In the genomic region with DNA sequence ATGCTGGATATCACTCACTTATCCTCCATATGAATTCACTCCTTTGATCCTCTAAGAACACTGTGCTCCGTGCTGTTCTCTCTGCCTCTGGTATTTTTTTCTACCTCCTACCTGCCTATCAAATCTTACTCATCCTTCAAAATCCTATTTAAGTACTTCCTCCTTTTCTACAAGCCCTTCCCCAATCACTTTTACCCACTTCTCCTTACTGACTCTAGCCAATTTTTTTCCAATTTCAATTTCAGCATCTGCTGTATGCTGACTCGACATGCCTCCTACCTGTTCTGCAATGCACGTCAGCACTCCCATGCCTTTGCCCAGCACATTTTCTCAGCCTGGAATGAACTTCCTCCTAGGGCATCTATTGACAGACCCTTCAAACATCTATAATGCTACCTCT, we compare ENCODE assay signal across 32 cellular contexts. TPM values are rescaled to one million over a fixed set of nuclear protein-coding genes. Genes with fewer than 3 reads are reported as not detected.
A peak's percentile ranks its signal among the peaks of the same experiment; 100 is the strongest.
DNase-seq lines count a peak whose midpoint lies in the region; ATAC-seq lines count a peak whose summit lies in the region.
"Had no signal": no experiment of that assay in that cellular context is flagged by ENCODE, and none has a peak within 500 bp of the region (broad histone marks: within the 10 kb centered on the region; RNA-seq: fewer than 3 reads in every experiment).

No MANE protein-coding gene starts in this region.

- DNase-seq in KBM-7: peak; percentile 32
- peak; percentile 76 for DNase-seq in MV-4-11 (lab: John Stamatoyannopoulos, UW)
- DNase-seq in SIG-M5 treated with dmso at 0.1 percent for 504 hours (lab: John Stamatoyannopoulos, UW; ENCODE audit: unreplicated experiment): peak; percentile 82
- DNase-seq in caudate nucleus (lab: John Stamatoyannopoulos, UW): peak in 21 of 61 donors; percentile 2 to 81 (median 16)
- no peak for DNase-seq in stimulated activated naive CD8-positive, alpha-beta T cell treated with anti-CD3 and anti-CD28 coated beads, Interleukin-15, Interleukin-2, amounts not matched to agents 100 U/mL and 50 U/mL, for 24 hours
- DNase-seq in mucosa of gallbladder (ENCODE audit: low spot score): no peak
- DNase-seq in Right ventricle myocardium inferior (ENCODE audit: missing footprints): no peak
- DNase-seq: activated CD4-positive, alpha-beta T cell treated with anti-CD3 and anti-CD28 coated beads, Interleukin-2, amount 50 U/mL, for 1 hour; activated gamma-delta T cell; activated naive CD8-positive, alpha-beta T cell treated with anti-CD3 and anti-CD28 coated beads for 36 hours; activated T-cell treated with anti-CD3 and anti-CD28 coated beads, Interleukin-2, amount 50 U/mL, for 4 hours; anterior cingulate cortex; C1 segment of cervical spinal cord; COR-L47; DMS79; effector memory CD4-positive, alpha-beta T cell; hypothalamus; lower lobe of right lung; mucosa of descending colon; NCI-H1417 treated with DMSO at 0.1 percent for 48 hours; NCI-H2029 treated with DMSO at 0.1 percent for 48 hours; NCI-H524 treated with DMSO at 0.1 percent for 48 hours; SK-N-SH; stimulated activated CD4-positive, alpha-beta T cell treated with anti-CD3 and anti-CD28 coated beads, Interleukin-15, amount 100 ng/mL, for 24 hours; stimulated activated CD4-positive, alpha-beta T cell treated with anti-CD3 and anti-CD28 coated beads, Interleukin-4, amount 100 ng/mL, for 4 hours; transverse colon had no signal

- in situ Hi-C loops in KBM-7 (cut with MboI; ENCODE audit: low pct_unique_long_range_greater_than_20kb, low sequenced_read_pairs): no loop called here

- intact Hi-C loops in Right ventricle myocardium inferior (cut with DNase I): no loop called here

- ATAC-seq in stimulated activated naive CD8-positive, alpha-beta T cell treated with anti-CD3 and anti-CD28 coated beads, Interleukin-15, Interleukin-2, amounts not matched to agents 100 U/mL and 50 U/mL, for 24 hours: no peak
- no peak for ATAC-seq in Right ventricle myocardium inferior
- no peak for ATAC-seq in GM18870 (IDR thresholded peaks at IDR 0.05; ENCODE audit: unreplicated experiment)
- ATAC-seq: activated T-cell treated with anti-CD3 and anti-CD28 coated beads, Interleukin-2, amount 50 U/mL, for 4 hours; lower lobe of right lung; mucosa of descending colon had no signal

- peak overlapping the region; percentile 71 for H3K27ac ChIP-seq in caudate nucleus (ENCODE audit: low read depth, low read length)
- H3K27ac ChIP-seq: breast epithelium, epithelial cell of prostate, lower lobe of right lung, transverse colon had no signal

RNA-seq across cellular contexts. Expression of a gene that starts 37.3 kb away (rescaled TPM):
- 25.5 TPM for total RNA-seq in mucosa of gallbladder
- 38.8 TPM for total RNA-seq in Right ventricle myocardium inferior

RNA-seq across cellular contexts. Expression of a gene that starts 44.4 kb away (rescaled TPM):
- total RNA-seq in mucosa of gallbladder (not detected), Right ventricle myocardium inferior (not detected)
- total RNA-seq: activated naive CD8-positive, alpha-beta T cell treated with anti-CD3 and anti-CD28 coated beads for 36 hours; activated T-cell treated with anti-CD3 and anti-CD28 coated beads, Interleukin-2, amount 50 U/mL, for 4 hours; breast epithelium; lower lobe of right lung; osteoblast; T-helper 2 cell treated with Interferon-gamma antibody and Interleukin-4, amounts not matched to agents 100 ng/mL and 5 ng/mL, for 36 hours; transverse colon; WTC11 had no signal

RNA-seq across cellular contexts. Expression of a gene that starts 53.1 kb away (rescaled TPM):
- total RNA-seq in mucosa of gallbladder (not detected), Right ventricle myocardium inferior (not detected)
- total RNA-seq: activated naive CD8-positive, alpha-beta T cell treated with anti-CD3 and anti-CD28 coated beads for 36 hours; activated T-cell treated with anti-CD3 and anti-CD28 coated beads, Interleukin-2, amount 50 U/mL, for 4 hours; breast epithelium; lower lobe of right lung; osteoblast; T-helper 2 cell treated with Interferon-gamma antibody and Interleukin-4, amounts not matched to agents 100 ng/mL and 5 ng/mL, for 36 hours; WTC11 had no signal

Comparison
In these comparisons a context has a peak if more than half of its experiments do, and no peak if none do; other contexts are left out.
1. DNase-seq: peak in KBM-7 (single experiment), MV-4-11 (single experiment) and SIG-M5 treated with dmso at 0.1 percent for 504 hours (single experiment); none in stimulated activated naive CD8-positive, alpha-beta T cell treated with anti-CD3 and anti-CD28 coated beads, Interleukin-15, Interleukin-2, amounts not matched to agents 100 U/mL and 50 U/mL, for 24 hours (single experiment), mucosa of gallbladder (single experiment) and Right ventricle myocardium inferior (single experiment).